ENCODE assay signal across 8 cellular contexts in the genomic region with DNA sequence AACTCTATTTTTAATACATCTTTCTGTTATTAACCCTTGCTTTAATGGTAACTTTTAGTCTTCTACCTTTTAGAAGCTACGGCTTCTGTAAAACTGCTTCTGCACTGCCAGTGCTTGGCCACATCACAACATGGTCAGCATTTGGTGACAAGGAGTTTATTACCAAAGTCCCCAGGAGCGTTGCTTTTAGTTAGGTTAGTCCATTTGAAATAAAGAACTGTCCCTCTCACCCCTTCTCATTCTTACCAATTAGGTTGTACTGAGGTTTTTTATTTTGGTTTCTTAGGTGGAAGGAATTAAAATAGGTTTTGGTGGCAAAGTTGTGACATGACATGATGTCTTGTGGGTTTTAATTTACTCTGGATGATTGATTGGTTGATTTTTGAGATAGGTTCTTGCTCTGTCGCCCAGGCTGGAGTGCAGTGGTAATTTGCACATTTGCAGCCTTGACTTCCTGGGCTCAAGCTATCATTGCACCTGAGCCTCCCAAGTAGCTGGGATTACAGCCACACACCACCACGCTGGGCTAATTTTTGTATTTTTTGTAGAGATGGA. TPM values are rescaled to one million over a fixed set of nuclear protein-coding genes. Genes with fewer than 3 reads are reported as not detected.
DNase-seq lines count a peak whose midpoint lies in the region; ATAC-seq, FAIRE-seq and TF ChIP-seq lines count a peak whose summit lies in the region.

No MANE protein-coding gene starts in this region.

- H3K27ac ChIP-seq in SK-N-SH (ENCODE audit: low read depth in 2 of 2, low read length in 1 of 2): peak overlapping the region; percentile 83 to 97

- DNase-seq in SK-N-SH (no peak), fibroblast of villous mesenchyme (ENCODE audit: low read depth) (no peak), retinal pigment epithelial cell (ENCODE audit: low read depth) (no peak), RCC 7860 (ENCODE audit: low spot score) (no peak), GDM1 (lab: John Stamatoyannopoulos, UW) (no peak), Kasumi-1 (lab: John Stamatoyannopoulos, UW) (no peak), GM13976 (ENCODE audit: low spot score) (no peak)

- no peak for TF ChIP-seq RAD21 in SK-N-SH (IDR thresholded peaks at IDR 0.05; ENCODE audit: low read length)

- CTCF ChIA-PET in SK-N-SH (lab: Yijun Ruan, JAX): interaction anchor here (0.6 to 1.8 kb wide), 8 partner anchors 10 to 146 kb away, joined by 3 to 6 read pairs (median 3); no protein-coding TSS in a partner anchor

- TF ChIP-seq CTCF in SK-N-SH (IDR thresholded peaks at IDR 0.05) (no peak), fibroblast of villous mesenchyme (IDR thresholded peaks at IDR 0.05; ENCODE audit: insufficient read depth, low read depth, low read length) (no peak), retinal pigment epithelial cell (conservative IDR thresholded peaks at IDR 0.05; ENCODE audit: low read depth, low read length) (no peak), GM13976 (IDR thresholded peaks at IDR 0.05; ENCODE audit: borderline replicate concordance, control extremely low read depth, extremely low read depth, insufficient read depth, missing control alignments) (no peak)

- peak; percentile 19 for ATAC-seq in GM18498 (IDR thresholded peaks at IDR 0.05; ENCODE audit: unreplicated experiment)

- POLR2A ChIA-PET in SK-N-SH (lab: Yijun Ruan, JAX): interaction anchor here (1.2 to 3.0 kb wide), 3 partner anchors 38 to 53 kb away, joined by 3 to 22 read pairs (median 9); partner anchors contain the start of gene SPEN

- peak overlapping the region; percentile 46; the same call in 1 of the 2 replicates for H3K9ac ChIP-seq in SK-N-SH

- H2AFZ ChIP-seq in SK-N-SH (ENCODE audit: low read depth): no peak overlapping the region

- H3K79me2 ChIP-seq in SK-N-SH (ENCODE audit: insufficient read depth): peaks cover 100% of the 10 kb centered on the region

- FAIRE-seq in RCC 7860 (lab: Jason Lieb, UNC): no peak

- H3K4me3 ChIP-seq in SK-N-SH (ENCODE audit: low read depth in 2 of 2, low read length in 1 of 2) (peak overlapping the region; percentile 43 to 54), fibroblast of villous mesenchyme (ENCODE audit: low read depth, low read length) (peak overlapping the region; percentile 68), retinal pigment epithelial cell (ENCODE audit: low read length) (peak overlapping the region; percentile 48)

- in situ Hi-C loops in GM13976 (cut with MboI; ENCODE audit: low sequenced_read_pairs, unreplicated experiment): no loop called here

- peaks cover 26% of the 10 kb centered on the region for H3F3A ChIP-seq in SK-N-SH (replicated peaks; ENCODE audit: insufficient read depth)

- no peaks in the 10 kb centered on the region for H3K9me3 ChIP-seq in SK-N-SH

- no peak for TF ChIP-seq EP300 in SK-N-SH (IDR thresholded peaks at IDR 0.05; ENCODE audit: borderline replicate concordance in 1 of 2, low read depth in 1 of 2, low read length in 1 of 2)

- H3K27me3 ChIP-seq in SK-N-SH (ENCODE audit: insufficient read depth): no peaks in the 10 kb centered on the region

- no peaks in the 10 kb centered on the region for H3K9me2 ChIP-seq in SK-N-SH

- H3K36me3 ChIP-seq in SK-N-SH (replicated peaks in 1 of 2; ENCODE audit: control insufficient read depth in 1 of 2, insufficient read depth in 2 of 2, low read length in 1 of 2): peaks cover 0 to 8% of the 10 kb centered on the region in 2 experiments

- H3K4me2 ChIP-seq in SK-N-SH: peak overlapping the region; percentile 79

- peaks cover 4% of the 10 kb centered on the region for H4K20me1 ChIP-seq in SK-N-SH (ENCODE audit: insufficient read depth)

- 40% methylated on average over 4 of the region's 4 CpGs for WGBS in SK-N-SH (ENCODE audit: low lambda C conversion rate)

- H3K4me1 ChIP-seq in SK-N-SH (ENCODE audit: control insufficient read depth in 1 of 2, insufficient read depth in 2 of 2, low read depth in 1 of 2, low read length in 1 of 2): peaks cover 7 to 24% of the 10 kb centered on the region in 2 experiments; a peak in 3 of 4 replicates

TF ChIP-seq in SK-N-SH, 30 proteins besides CTCF, POLR2A, EP300 and RAD21:
- TF ChIP-seq, protein P1, sequence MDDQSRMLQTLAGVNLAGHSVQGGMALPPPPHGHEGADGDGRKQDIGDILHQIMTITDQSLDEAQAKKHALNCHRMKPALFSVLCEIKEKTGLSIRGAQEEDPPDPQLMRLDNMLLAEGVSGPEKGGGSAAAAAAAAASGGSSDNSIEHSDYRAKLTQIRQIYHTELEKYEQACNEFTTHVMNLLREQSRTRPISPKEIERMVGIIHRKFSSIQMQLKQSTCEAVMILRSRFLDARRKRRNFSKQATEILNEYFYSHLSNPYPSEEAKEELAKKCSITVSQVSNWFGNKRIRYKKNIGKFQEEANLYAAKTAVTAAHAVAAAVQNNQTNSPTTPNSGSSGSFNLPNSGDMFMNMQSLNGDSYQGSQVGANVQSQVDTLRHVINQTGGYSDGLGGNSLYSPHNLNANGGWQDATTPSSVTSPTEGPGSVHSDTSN (IDR thresholded peaks at IDR 0.05): no peak
- TF ChIP-seq NFIC (IDR thresholded peaks at IDR 0.05; ENCODE audit: borderline replicate concordance): no peak
- 0 out of 2 replicates have a peak, but pooled peaks have one; percentile 15 for TF ChIP-seq MXI1 (IDR thresholded peaks at IDR 0.05; ENCODE audit: low read depth, low read length)

RNA-seq across cellular contexts. Expression of gene SPEN, which starts 39.2 kb away (rescaled TPM):
- 3.2 and 6.1 TPM in 2 replicates for polyA plus RNA-seq in SK-N-SH (2012; rRNA removed)
- 2.9 and 4.3 TPM in 2 replicates for polyA plus RNA-seq in SK-N-SH (2012; cell fraction: cytosol; rRNA removed)
- 24.6 and 35.8 TPM in 2 replicates for polyA plus RNA-seq in SK-N-SH (2012; cell fraction: nucleus; rRNA removed)
- total RNA-seq in fibroblast of villous mesenchyme: 25.4 and 30.2 TPM in 2 replicates
